In the genomic region with DNA sequence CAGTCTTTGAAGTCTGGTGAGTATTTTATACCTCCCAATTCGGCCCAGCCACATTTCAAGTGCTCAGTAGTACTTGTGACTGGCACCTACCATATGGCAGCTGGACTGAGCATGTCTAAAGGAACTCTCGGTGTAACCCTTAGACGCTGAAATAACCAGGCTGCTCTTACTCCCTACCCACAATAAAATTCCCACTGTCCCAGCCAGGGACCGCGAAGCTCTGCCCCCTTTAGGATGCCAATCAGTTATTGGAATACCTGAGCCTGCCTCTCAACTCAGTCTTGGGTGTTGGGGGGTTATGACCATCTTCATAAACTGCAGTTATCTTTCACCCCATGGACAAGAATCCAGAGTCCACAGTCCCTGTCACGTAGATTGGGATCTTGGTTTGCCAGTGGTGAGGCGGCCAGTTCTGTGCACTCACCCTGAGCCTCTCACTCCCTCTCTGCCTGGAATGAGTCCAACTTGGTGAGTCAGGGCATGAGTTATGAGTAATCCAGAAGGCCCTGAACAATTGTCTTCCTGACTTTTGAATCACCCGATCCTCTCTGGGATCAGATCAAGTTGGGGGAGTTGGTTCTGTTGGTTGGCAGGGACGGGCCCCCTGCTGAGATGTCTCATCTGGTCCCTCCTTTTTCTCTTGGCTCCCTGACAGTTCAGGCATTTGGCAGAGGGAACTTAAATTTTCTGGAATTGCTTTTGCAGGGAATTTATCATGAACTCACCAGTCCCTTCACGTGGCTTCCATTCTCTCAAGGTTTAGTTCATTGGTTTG, we compare ENCODE assay signal across 1 cellular context.
TF ChIP-seq lines count a peak whose summit lies in the region.

No MANE protein-coding gene starts in this region.

TF ChIP-seq in K562, 482 proteins besides CTCF, POLR2A, EP300 and RAD21 (continued from another document and continues in another):
- TF ChIP-seq, protein P1, sequence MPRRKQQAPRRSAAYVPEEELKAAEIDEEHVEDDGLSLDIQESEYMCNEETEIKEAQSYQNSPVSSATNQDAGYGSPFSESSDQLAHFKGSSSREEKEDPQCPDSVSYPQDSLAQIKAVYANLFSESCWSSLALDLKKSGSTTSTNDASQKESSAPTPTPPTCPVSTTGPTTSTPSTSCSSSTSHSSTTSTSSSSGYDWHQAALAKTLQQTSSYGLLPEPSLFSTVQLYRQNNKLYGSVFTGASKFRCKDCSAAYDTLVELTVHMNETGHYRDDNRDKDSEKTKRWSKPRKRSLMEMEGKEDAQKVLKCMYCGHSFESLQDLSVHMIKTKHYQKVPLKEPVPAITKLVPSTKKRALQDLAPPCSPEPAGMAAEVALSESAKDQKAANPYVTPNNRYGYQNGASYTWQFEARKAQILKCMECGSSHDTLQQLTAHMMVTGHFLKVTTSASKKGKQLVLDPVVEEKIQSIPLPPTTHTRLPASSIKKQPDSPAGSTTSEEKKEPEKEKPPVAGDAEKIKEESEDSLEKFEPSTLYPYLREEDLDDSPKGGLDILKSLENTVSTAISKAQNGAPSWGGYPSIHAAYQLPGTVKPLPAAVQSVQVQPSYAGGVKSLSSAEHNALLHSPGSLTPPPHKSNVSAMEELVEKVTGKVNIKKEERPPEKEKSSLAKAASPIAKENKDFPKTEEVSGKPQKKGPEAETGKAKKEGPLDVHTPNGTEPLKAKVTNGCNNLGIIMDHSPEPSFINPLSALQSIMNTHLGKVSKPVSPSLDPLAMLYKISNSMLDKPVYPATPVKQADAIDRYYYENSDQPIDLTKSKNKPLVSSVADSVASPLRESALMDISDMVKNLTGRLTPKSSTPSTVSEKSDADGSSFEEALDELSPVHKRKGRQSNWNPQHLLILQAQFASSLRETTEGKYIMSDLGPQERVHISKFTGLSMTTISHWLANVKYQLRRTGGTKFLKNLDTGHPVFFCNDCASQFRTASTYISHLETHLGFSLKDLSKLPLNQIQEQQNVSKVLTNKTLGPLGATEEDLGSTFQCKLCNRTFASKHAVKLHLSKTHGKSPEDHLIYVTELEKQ (CRISPR knock-in tag; IDR thresholded peaks at IDR 0.05): no peak
- TF ChIP-seq PURB (CRISPR knock-in tag; IDR thresholded peaks at IDR 0.05; ENCODE audit: low read depth) (no peak), BRD4 (IDR thresholded peaks at IDR 0.05) (no peak), ATF7 (IDR thresholded peaks at IDR 0.05) (peak; percentile 47; the same call in 1 of the 2 replicates), FUS (optimal IDR thresholded peaks at IDR 0.05; ENCODE audit: low read depth, low read length) (no peak), GATA2 (CRISPR knock-in tag; IDR thresholded peaks at IDR 0.05) (peak; percentile 73), SOX6 (IDR thresholded peaks at IDR 0.05) (peak; percentile 83), ZNF431 (CRISPR knock-in tag; IDR thresholded peaks at IDR 0.05) (no peak), ZNF347 (CRISPR knock-in tag; IDR thresholded peaks at IDR 0.05; ENCODE audit: low read depth) (no peak), RBM25 (IDR thresholded peaks at IDR 0.05; ENCODE audit: low read depth, low read length, severe bottlenecking) (no peak), FOSL1 (tag; conservative IDR thresholded peaks at IDR 0.05) (peak; percentile 99), ZNF644 (tag; IDR thresholded peaks at IDR 0.05; ENCODE audit: low read depth) (no peak), TRIM24 (IDR thresholded peaks at IDR 0.05) (no peak), FOXK1 (CRISPR knock-in tag; IDR thresholded peaks at IDR 0.05; ENCODE audit: borderline replicate concordance) (no peak), FOS (IDR thresholded peaks at IDR 0.05; ENCODE audit: extremely low read depth, insufficient read length) (peak; percentile 53), ILF3 (IDR thresholded peaks at IDR 0.05; ENCODE audit: borderline replicate concordance) (no peak), HNRNPUL1 (IDR thresholded peaks at IDR 0.05; ENCODE audit: low read length) (no peak), MCM5 (IDR thresholded peaks at IDR 0.05; ENCODE audit: low read depth) (no peak), CBX3 (IDR thresholded peaks at IDR 0.05; ENCODE audit: borderline replicate concordance in 1 of 2, low read length in 2 of 2) (no peak), NELFE (IDR thresholded peaks at IDR 0.05; ENCODE audit: insufficient read depth, insufficient read length) (no peak), ZFPM2 (CRISPR knock-in tag; IDR thresholded peaks at IDR 0.05) (no peak), JUND (IDR thresholded peaks at IDR 0.05; ENCODE audit: borderline replicate concordance, low read depth, low read length) (peak; percentile 91), JUND (tag; IDR thresholded peaks at IDR 0.05; ENCODE audit: borderline replicate concordance, low read depth, low read length) (peak; percentile 94; the same call in 2 of the 3 replicates), SNRNP70 (optimal IDR thresholded peaks at IDR 0.05; ENCODE audit: low read depth, low read length) (no peak), DPF2 (IDR thresholded peaks at IDR 0.05) (peak; percentile 58), HMGN3 (IDR thresholded peaks at IDR 0.05; ENCODE audit: borderline replicate concordance, extremely low read depth, insufficient read length, low read depth, low read length) (no peak), U2AF1 (optimal IDR thresholded peaks at IDR 0.05; ENCODE audit: low read depth, low read length) (no peak), MCM7 (IDR thresholded peaks at IDR 0.05) (no peak), CBFA2T3 (IDR thresholded peaks at IDR 0.05) (peak; percentile 40), ZNF584 (CRISPR knock-in tag; IDR thresholded peaks at IDR 0.05; ENCODE audit: low read depth) (no peak), NR1H2 (CRISPR knock-in tag; IDR thresholded peaks at IDR 0.05) (no peak), RCOR1 (IDR thresholded peaks at IDR 0.05; ENCODE audit: borderline replicate concordance in 1 of 2, low read depth in 2 of 2, low read length in 2 of 2) (0 out of 4 replicates have a peak, but pooled peaks of 1 of the 2 experiments have one; percentile 4), PYGO2 (tag; IDR thresholded peaks at IDR 0.05) (no peak), ZNF140 (CRISPR knock-in tag; IDR thresholded peaks at IDR 0.05) (no peak), SMARCA4 (IDR thresholded peaks at IDR 0.05) (peak; percentile 80), PML (IDR thresholded peaks at IDR 0.05; ENCODE audit: low read length) (no peak), MEIS2 (IDR thresholded peaks at IDR 0.05; ENCODE audit: partially characterized antibody) (peak; percentile 82), NR4A1 (CRISPR knock-in tag; IDR thresholded peaks at IDR 0.05) (no peak), NR4A1 (tag; IDR thresholded peaks at IDR 0.05) (peak; percentile 53; the same call in 1 of the 2 replicates), PTBP1 (IDR thresholded peaks at IDR 0.05; ENCODE audit: low read depth, low read length) (no peak)
- TF ChIP-seq, protein P2, sequence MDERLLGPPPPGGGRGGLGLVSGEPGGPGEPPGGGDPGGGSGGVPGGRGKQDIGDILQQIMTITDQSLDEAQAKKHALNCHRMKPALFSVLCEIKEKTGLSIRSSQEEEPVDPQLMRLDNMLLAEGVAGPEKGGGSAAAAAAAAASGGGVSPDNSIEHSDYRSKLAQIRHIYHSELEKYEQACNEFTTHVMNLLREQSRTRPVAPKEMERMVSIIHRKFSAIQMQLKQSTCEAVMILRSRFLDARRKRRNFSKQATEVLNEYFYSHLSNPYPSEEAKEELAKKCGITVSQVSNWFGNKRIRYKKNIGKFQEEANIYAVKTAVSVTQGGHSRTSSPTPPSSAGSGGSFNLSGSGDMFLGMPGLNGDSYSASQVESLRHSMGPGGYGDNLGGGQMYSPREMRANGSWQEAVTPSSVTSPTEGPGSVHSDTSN (CRISPR knock-in tag; IDR thresholded peaks at IDR 0.05; ENCODE audit: low read depth): no peak
- TF ChIP-seq, protein P2 (tag; conservative IDR thresholded peaks at IDR 0.05; ENCODE audit: low read depth): peak; percentile 69
- TF ChIP-seq, protein P3, sequence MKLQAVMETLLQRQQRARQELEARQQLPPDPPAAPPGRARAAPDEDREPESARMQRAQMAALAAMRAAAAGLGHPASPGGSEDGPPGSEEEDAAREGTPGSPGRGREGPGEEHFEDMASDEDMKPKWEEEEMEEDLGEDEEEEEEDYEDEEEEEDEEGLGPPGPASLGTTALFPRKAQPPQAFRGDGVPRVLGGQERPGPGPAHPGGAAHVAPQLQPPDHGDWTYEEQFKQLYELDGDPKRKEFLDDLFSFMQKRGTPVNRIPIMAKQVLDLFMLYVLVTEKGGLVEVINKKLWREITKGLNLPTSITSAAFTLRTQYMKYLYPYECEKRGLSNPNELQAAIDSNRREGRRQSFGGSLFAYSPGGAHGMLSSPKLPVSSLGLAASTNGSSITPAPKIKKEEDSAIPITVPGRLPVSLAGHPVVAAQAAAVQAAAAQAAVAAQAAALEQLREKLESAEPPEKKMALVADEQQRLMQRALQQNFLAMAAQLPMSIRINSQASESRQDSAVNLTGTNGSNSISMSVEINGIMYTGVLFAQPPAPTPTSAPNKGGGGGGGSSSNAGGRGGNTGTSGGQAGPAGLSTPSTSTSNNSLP (IDR thresholded peaks at IDR 0.05; ENCODE audit: borderline replicate concordance, low read depth, low read length): no peak
- TF ChIP-seq, protein P4, sequence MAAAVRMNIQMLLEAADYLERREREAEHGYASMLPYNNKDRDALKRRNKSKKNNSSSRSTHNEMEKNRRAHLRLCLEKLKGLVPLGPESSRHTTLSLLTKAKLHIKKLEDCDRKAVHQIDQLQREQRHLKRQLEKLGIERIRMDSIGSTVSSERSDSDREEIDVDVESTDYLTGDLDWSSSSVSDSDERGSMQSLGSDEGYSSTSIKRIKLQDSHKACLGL (CRISPR knock-in tag; IDR thresholded peaks at IDR 0.05; ENCODE audit: borderline replicate concordance, poor library complexity, severe bottlenecking): no peak
- TF ChIP-seq, protein P5, sequence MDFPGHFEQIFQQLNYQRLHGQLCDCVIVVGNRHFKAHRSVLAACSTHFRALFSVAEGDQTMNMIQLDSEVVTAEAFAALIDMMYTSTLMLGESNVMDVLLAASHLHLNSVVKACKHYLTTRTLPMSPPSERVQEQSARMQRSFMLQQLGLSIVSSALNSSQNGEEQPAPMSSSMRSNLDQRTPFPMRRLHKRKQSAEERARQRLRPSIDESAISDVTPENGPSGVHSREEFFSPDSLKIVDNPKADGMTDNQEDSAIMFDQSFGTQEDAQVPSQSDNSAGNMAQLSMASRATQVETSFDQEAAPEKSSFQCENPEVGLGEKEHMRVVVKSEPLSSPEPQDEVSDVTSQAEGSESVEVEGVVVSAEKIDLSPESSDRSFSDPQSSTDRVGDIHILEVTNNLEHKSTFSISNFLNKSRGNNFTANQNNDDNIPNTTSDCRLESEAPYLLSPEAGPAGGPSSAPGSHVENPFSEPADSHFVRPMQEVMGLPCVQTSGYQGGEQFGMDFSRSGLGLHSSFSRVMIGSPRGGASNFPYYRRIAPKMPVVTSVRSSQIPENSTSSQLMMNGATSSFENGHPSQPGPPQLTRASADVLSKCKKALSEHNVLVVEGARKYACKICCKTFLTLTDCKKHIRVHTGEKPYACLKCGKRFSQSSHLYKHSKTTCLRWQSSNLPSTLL (IDR thresholded peaks at IDR 0.05): peak; percentile 70
- TF ChIP-seq, protein P6, sequence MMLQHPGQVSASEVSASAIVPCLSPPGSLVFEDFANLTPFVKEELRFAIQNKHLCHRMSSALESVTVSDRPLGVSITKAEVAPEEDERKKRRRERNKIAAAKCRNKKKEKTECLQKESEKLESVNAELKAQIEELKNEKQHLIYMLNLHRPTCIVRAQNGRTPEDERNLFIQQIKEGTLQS (IDR thresholded peaks at IDR 0.05): peak; percentile 88
- TF ChIP-seq, protein P6 (CRISPR knock-in tag; conservative IDR thresholded peaks at IDR 0.05): peak; percentile 68; the same call in 1 of the 2 replicates
- TF ChIP-seq, protein P7, sequence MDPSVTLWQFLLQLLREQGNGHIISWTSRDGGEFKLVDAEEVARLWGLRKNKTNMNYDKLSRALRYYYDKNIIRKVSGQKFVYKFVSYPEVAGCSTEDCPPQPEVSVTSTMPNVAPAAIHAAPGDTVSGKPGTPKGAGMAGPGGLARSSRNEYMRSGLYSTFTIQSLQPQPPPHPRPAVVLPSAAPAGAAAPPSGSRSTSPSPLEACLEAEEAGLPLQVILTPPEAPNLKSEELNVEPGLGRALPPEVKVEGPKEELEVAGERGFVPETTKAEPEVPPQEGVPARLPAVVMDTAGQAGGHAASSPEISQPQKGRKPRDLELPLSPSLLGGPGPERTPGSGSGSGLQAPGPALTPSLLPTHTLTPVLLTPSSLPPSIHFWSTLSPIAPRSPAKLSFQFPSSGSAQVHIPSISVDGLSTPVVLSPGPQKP (CRISPR knock-in tag; IDR thresholded peaks at IDR 0.05): no peak
- TF ChIP-seq, protein P8, sequence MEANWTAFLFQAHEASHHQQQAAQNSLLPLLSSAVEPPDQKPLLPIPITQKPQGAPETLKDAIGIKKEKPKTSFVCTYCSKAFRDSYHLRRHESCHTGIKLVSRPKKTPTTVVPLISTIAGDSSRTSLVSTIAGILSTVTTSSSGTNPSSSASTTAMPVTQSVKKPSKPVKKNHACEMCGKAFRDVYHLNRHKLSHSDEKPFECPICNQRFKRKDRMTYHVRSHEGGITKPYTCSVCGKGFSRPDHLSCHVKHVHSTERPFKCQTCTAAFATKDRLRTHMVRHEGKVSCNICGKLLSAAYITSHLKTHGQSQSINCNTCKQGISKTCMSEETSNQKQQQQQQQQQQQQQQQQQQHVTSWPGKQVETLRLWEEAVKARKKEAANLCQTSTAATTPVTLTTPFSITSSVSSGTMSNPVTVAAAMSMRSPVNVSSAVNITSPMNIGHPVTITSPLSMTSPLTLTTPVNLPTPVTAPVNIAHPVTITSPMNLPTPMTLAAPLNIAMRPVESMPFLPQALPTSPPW (CRISPR knock-in tag; IDR thresholded peaks at IDR 0.05): peak; percentile 41; the same call in 1 of the 2 replicates
- TF ChIP-seq, protein P9, sequence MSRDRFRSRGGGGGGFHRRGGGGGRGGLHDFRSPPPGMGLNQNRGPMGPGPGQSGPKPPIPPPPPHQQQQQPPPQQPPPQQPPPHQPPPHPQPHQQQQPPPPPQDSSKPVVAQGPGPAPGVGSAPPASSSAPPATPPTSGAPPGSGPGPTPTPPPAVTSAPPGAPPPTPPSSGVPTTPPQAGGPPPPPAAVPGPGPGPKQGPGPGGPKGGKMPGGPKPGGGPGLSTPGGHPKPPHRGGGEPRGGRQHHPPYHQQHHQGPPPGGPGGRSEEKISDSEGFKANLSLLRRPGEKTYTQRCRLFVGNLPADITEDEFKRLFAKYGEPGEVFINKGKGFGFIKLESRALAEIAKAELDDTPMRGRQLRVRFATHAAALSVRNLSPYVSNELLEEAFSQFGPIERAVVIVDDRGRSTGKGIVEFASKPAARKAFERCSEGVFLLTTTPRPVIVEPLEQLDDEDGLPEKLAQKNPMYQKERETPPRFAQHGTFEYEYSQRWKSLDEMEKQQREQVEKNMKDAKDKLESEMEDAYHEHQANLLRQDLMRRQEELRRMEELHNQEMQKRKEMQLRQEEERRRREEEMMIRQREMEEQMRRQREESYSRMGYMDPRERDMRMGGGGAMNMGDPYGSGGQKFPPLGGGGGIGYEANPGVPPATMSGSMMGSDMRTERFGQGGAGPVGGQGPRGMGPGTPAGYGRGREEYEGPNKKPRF (IDR thresholded peaks at IDR 0.05; ENCODE audit: low read depth, low read length): no peak
